Comparison of ENCODE assay signal across 17 cellular contexts in the genomic region with DNA sequence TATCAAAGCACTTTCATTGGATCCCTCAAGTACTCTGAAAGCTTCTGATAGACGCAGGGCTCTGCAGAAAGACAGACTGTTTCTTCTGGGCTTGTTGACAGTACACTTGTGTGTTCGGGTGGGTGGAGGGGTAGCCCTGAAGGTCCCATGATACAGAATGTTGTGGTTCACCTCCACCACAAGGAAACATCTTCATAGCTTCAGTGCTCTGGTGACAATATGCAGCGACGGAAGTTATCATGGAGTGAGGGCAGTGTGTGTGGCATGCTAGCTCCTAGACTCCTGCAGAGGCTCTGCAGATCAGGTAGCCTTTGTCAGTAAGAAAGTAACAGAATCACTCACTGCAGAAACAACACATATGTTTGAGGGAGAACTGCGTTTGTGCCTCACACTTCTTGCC.
DNase-seq lines count a peak whose midpoint lies in the region; ATAC-seq and TF ChIP-seq lines count a peak whose summit lies in the region.
"Had no signal": no experiment of that assay in that cellular context is flagged by ENCODE, and none has a peak within 500 bp of the region (broad histone marks: within the 10 kb centered on the region; RNA-seq: fewer than 3 reads in every experiment).

No MANE protein-coding gene starts in this region.

- no peaks in the 10 kb centered on the region for H3K9me3 ChIP-seq in A673 (ENCODE audit: low read depth, low read length, poor library complexity, severe bottlenecking)
- H3K9me3 ChIP-seq in trophoblast cell (ENCODE audit: insufficient read depth, low read depth, low read length), result no peaks in the 10 kb centered on the region
- H3K9me3 ChIP-seq: A549, MG63 had no signal

- no peaks in the 10 kb centered on the region for H3K36me3 Mint-ChIP-seq in activated naive CD4-positive, alpha-beta T cell treated with anti-CD3 and anti-CD28 coated beads for 36 hours (ENCODE audit: low read depth)

- no peak overlapping the region for H3K4me3 Mint-ChIP-seq in activated naive CD4-positive, alpha-beta T cell treated with anti-CD3 and anti-CD28 coated beads for 36 hours
- H3K4me3 Mint-ChIP-seq: CD4-positive, alpha-beta T cell had no signal

- H3K23ac ChIP-seq in trophoblast cell (ENCODE audit: low read length), result peak overlapping the region; percentile 47

- H3K4me3 ChIP-seq in A673 (ENCODE audit: low read depth, low read length, poor library complexity, severe bottlenecking), result no peak overlapping the region
- H3K4me3 ChIP-seq in Jurkat, Clone E6-1 (ENCODE audit: low read length), result no peak overlapping the region
- peak overlapping the region; percentile 5 for H3K4me3 ChIP-seq in trophoblast cell (ENCODE audit: low read depth, low read length)
- H3K4me3 ChIP-seq: A549, MG63, PC-9 had no signal

- intact Hi-C loops in A673 (cut with micrococcal nuclease; ENCODE audit: unreplicated experiment) (no loop called here), left ventricle myocardium superior (cut with micrococcal nuclease) (no loop called here)
- intact Hi-C loops in activated naive CD4-positive, alpha-beta T cell treated with anti-CD3 and anti-CD28 coated beads for 36 hours (cut with micrococcal nuclease), result no loop called here

- H4K12ac ChIP-seq in trophoblast cell (ENCODE audit: low read depth, low read length), result no peak overlapping the region

- no peak overlapping the region for H3K4me2 ChIP-seq in trophoblast cell (ENCODE audit: low read length)
- H3K4me2 ChIP-seq: A549, PC-9 had no signal

- no peaks in the 10 kb centered on the region for H3K79me2 ChIP-seq in trophoblast cell (ENCODE audit: control insufficient read depth, insufficient read depth, low read length, poor library complexity)

- no peaks in the 10 kb centered on the region for H3K79me1 ChIP-seq in trophoblast cell (ENCODE audit: low read length)

- H2AK5ac ChIP-seq in trophoblast cell (ENCODE audit: low read length), result no peak overlapping the region

- no peak overlapping the region for H3K27ac Mint-ChIP-seq in activated naive CD4-positive, alpha-beta T cell treated with anti-CD3 and anti-CD28 coated beads for 36 hours
- H3K27ac Mint-ChIP-seq: CD4-positive, alpha-beta T cell had no signal

- CTCF ChIA-PET in A673 (lab: Charles Lee), result no interaction called here
- CTCF ChIA-PET in activated naive CD4-positive, alpha-beta T cell treated with anti-CD3 and anti-CD28 coated beads for 36 hours (lab: Charles Lee), result interaction anchor here (0.5 to 0.7 kb wide), 2 partner anchors 39 to 163 kb away, joined by 3 read pairs; no protein-coding TSS in a partner anchor

- peaks cover 1% of the 10 kb centered on the region for H3K9me3 Mint-ChIP-seq in activated naive CD4-positive, alpha-beta T cell treated with anti-CD3 and anti-CD28 coated beads for 36 hours
- H3K9me3 Mint-ChIP-seq: CD4-positive, alpha-beta T cell had no signal

- H3K27me3 ChIP-seq in A673 (replicated peaks; ENCODE audit: insufficient read depth, low read depth, low read length, poor library complexity) (no peaks in the 10 kb centered on the region), trophoblast cell (ENCODE audit: insufficient read depth, low read length) (no peaks in the 10 kb centered on the region)
- H3K27me3 ChIP-seq: MG63 had no signal

- no peak overlapping the region for H2BK120ac ChIP-seq in trophoblast cell (ENCODE audit: insufficient read depth, low read length, poor library complexity)

- no peak overlapping the region for H2BK5ac ChIP-seq in trophoblast cell (ENCODE audit: low read depth, low read length, poor library complexity)

- no peak for TF ChIP-seq CTCF in A673 (conservative IDR thresholded peaks at IDR 0.05; ENCODE audit: low read depth, low read length)

- peak overlapping the region; percentile 33 for H3K27ac ChIP-seq in A673 (ENCODE audit: low read depth, low read length, poor library complexity, severe bottlenecking)
- H3K27ac ChIP-seq in trophoblast cell (ENCODE audit: low read depth, low read length), result no peak overlapping the region
- H3K27ac ChIP-seq: A549, PC-9 had no signal

- H3K14ac ChIP-seq in trophoblast cell (ENCODE audit: low read length), result no peak overlapping the region

- H3K4me1 ChIP-seq in A673 (ENCODE audit: insufficient read depth, low read length, poor library complexity, severe bottlenecking) (peaks cover 39% of the 10 kb centered on the region), trophoblast cell (ENCODE audit: control insufficient read depth in 1 of 2, insufficient read depth in 2 of 2, low read length in 2 of 2) (no peaks in the 10 kb centered on the region)

- H3K27me3 Mint-ChIP-seq in activated naive CD4-positive, alpha-beta T cell treated with anti-CD3 and anti-CD28 coated beads for 36 hours (ENCODE audit: low read depth), result peaks cover 8% of the 10 kb centered on the region
- H3K27me3 Mint-ChIP-seq: CD4-positive, alpha-beta T cell had no signal

- no peak overlapping the region for H2AFZ ChIP-seq in trophoblast cell (ENCODE audit: insufficient read depth, low read length, poor library complexity)
- H2AFZ ChIP-seq: PC-9 had no signal

- peak; percentile 43 for ATAC-seq in left ventricle myocardium superior
- no peak for ATAC-seq in HG02973 (IDR thresholded peaks at IDR 0.05; ENCODE audit: unreplicated experiment)
- ATAC-seq: A549 had no signal

- no CpG with 5 or more reads among the region's 5 CpGs for WGBS in trophoblast cell (ENCODE audit: extremely low coverage, insufficient coverage, insufficient read length)

- H3K9ac ChIP-seq in trophoblast cell (ENCODE audit: low read length), result no peak overlapping the region

- no peak overlapping the region for H3K4ac ChIP-seq in trophoblast cell (ENCODE audit: low read depth, low read length)

- H3K18ac ChIP-seq in trophoblast cell (ENCODE audit: low read length), result no peak overlapping the region

- DNase-seq in A673 (ENCODE audit: low spot score) (no peak), left ventricle myocardium superior (no peak), trophoblast cell (no peak), NCI-H748 (lab: John Stamatoyannopoulos, UW; ENCODE audit: unreplicated experiment) (no peak)
- DNase-seq in Jurkat, Clone E6-1 (ENCODE audit: low read depth, low spot score), result peak; percentile 1
- DNase-seq in activated naive CD4-positive, alpha-beta T cell treated with anti-CD3 and anti-CD28 coated beads for 36 hours, result no peak
- DNase-seq: AML-193; CD4-positive, alpha-beta T cell; GOT3; KG1; MG63; NCI-H1105; NCI-H1694 treated with DMSO at 0.1 percent for 48 hours; NCI-H748 treated with DMSO at 0.1 percent for 48 hours; PC-9 had no signal

- no peak overlapping the region for H4K91ac ChIP-seq in trophoblast cell (ENCODE audit: low read depth, low read length)

- POLR2A ChIA-PET in A673 (lab: Charles Lee; ENCODE audit: low non-redundant PET), result no interaction called here

- no peak overlapping the region for H2BK12ac ChIP-seq in trophoblast cell (ENCODE audit: low read length)

- H3K36me3 ChIP-seq in A673 (ENCODE audit: insufficient read depth, low read length, poor library complexity, severe bottlenecking), result peaks cover 14% of the 10 kb centered on the region
- peaks cover 2 to 7% of the 10 kb centered on the region in 2 experiments for H3K36me3 ChIP-seq in trophoblast cell (ENCODE audit: control insufficient read depth in 1 of 2, insufficient read depth in 2 of 2, low read length in 2 of 2)
- H3K36me3 ChIP-seq: MG63 had no signal

- no TSS peak for BruUV-seq in A673 (replicated peaks; lab: Mats Ljungman, UMichigan)

- H4K8ac ChIP-seq in trophoblast cell (ENCODE audit: low read depth, low read length), result no peak overlapping the region

- H3K4me1 Mint-ChIP-seq in activated naive CD4-positive, alpha-beta T cell treated with anti-CD3 and anti-CD28 coated beads for 36 hours (ENCODE audit: low read depth), result no peaks in the 10 kb centered on the region
